ENCODE assay signal across 17 cellular contexts in the genomic region with DNA sequence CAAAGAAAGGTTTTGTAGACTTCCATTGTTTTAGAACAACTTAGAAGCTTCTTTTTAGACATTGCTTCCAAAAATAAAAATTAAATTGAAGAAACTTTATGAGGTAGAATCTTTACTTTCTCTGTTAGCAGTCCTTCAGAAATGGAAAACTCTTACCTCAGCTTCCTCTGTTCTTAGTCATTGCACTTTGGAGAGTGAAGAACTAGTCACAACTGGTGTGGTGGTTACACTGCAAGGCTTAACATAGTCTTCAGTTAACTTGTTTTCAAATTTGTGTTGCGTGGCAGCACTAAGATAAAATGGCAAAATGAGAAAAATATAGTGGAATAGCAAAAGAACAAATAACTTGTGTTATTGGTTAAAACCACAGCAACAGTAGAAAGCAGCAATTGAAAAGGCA.
"Had no signal": no experiment of that assay in that cellular context is flagged by ENCODE, and none has a peak within 500 bp of the region (broad histone marks: within the 10 kb centered on the region; RNA-seq: fewer than 3 reads in every experiment).

No MANE protein-coding gene starts in this region.

- H3K4me3 ChIP-seq: dorsolateral prefrontal cortex, esophagus muscularis mucosa, gastroesophageal sphincter, psoas muscle, skin epidermis, stomach, thoracic aorta, transverse colon had no signal

- DNase-seq: cortex of kidney; dorsolateral prefrontal cortex; effector CD8-positive, alpha-beta T cell; glutamatergic neuron; naive thymus-derived CD8-positive, alpha-beta T cell; psoas muscle; stimulated activated CD4-positive, alpha-beta T cell treated with anti-CD3 and anti-CD28 coated beads, Interleukin-2, amount 100 ng/mL, for 24 hours; stimulated activated naive CD4-positive, alpha-beta T cell; stomach; substantia nigra; transverse colon had no signal

- H3K9me3 Mint-ChIP-seq: naive thymus-derived CD8-positive, alpha-beta T cell had no signal

- H3K27me3 Mint-ChIP-seq: naive thymus-derived CD8-positive, alpha-beta T cell had no signal

- H3K27me3 ChIP-seq: dorsolateral prefrontal cortex, esophagus muscularis mucosa, gastroesophageal sphincter, neutrophil, stomach, transverse colon had no signal

- H3K9me3 ChIP-seq: esophagus muscularis mucosa, gastroesophageal sphincter, neutrophil, psoas muscle, stomach, thoracic aorta, transverse colon had no signal

- H3K4me3 Mint-ChIP-seq: naive thymus-derived CD8-positive, alpha-beta T cell had no signal

- H3K4me1 ChIP-seq: esophagus muscularis mucosa, gastroesophageal sphincter, psoas muscle had no signal

- H3K36me3 ChIP-seq: neutrophil, thoracic aorta, transverse colon had no signal

- H3K27ac ChIP-seq: dorsolateral prefrontal cortex, esophagus muscularis mucosa, gastroesophageal sphincter, neutrophil, psoas muscle, skin epidermis, stomach, thoracic aorta, transverse colon had no signal

- H3K27ac Mint-ChIP-seq: naive thymus-derived CD8-positive, alpha-beta T cell had no signal

- ATAC-seq: gastroesophageal sphincter; naive thymus-derived CD8-positive, alpha-beta T cell; psoas muscle; sciatic nerve had no signal
